18 cellular contexts compared by ENCODE assay signal in genomic region chr19:29337029-29337428, GRCh38.
DNase-seq lines count a peak whose midpoint lies in the region; TF ChIP-seq lines count a peak whose summit lies in the region.
"Had no signal": no experiment of that assay in that cellular context is flagged by ENCODE, and none has a peak within 500 bp of the region (broad histone marks: within the 10 kb centered on the region; RNA-seq: fewer than 3 reads in every experiment).

No MANE protein-coding gene starts in this region.

- no peaks in the 10 kb centered on the region for H3K36me3 Mint-ChIP-seq in activated CD4-positive, alpha-beta T cell treated with anti-CD3 and anti-CD28 coated beads, Interleukin-2, amount 10 ng/mL, durations not matched to agents 24 days and 14 days (ENCODE audit: low read depth)
- H3K36me3 Mint-ChIP-seq: CD4-positive, CD25-positive, alpha-beta regulatory T cell; CD8-positive, alpha-beta T cell had no signal

- no peak for TF ChIP-seq POLR2A in vagina (IDR thresholded peaks at IDR 0.05)

- TF ChIP-seq CTCF in GM10248 (IDR thresholded peaks at IDR 0.05; ENCODE audit: control extremely low read depth, extremely low read depth, low read depth, missing control alignments) (no peak), vagina (IDR thresholded peaks at IDR 0.05) (no peak)

- peaks cover 5% of the 10 kb centered on the region for H3K9me3 Mint-ChIP-seq in activated CD4-positive, alpha-beta T cell treated with anti-CD3 and anti-CD28 coated beads, Interleukin-2, amount 10 ng/mL, durations not matched to agents 24 days and 14 days

- no peaks in the 10 kb centered on the region for H3K4me1 Mint-ChIP-seq in activated CD4-positive, alpha-beta T cell treated with anti-CD3 and anti-CD28 coated beads, Interleukin-2, amount 10 ng/mL, durations not matched to agents 24 days and 14 days
- H3K4me1 Mint-ChIP-seq: B cell; CD4-positive, CD25-positive, alpha-beta regulatory T cell had no signal

- no peaks in the 10 kb centered on the region for H3K36me3 ChIP-seq in vagina
- H3K36me3 ChIP-seq: BLaER1, HAP-1 had no signal

- H3K27ac Mint-ChIP-seq in activated CD4-positive, alpha-beta T cell treated with anti-CD3 and anti-CD28 coated beads, Interleukin-2, amount 10 ng/mL, durations not matched to agents 24 days and 14 days: no peak overlapping the region
- H3K27ac Mint-ChIP-seq: B cell; CD4-positive, CD25-positive, alpha-beta regulatory T cell; CD8-positive, alpha-beta T cell had no signal

- CTCF ChIA-PET in GM10248 (lab: Yijun Ruan, JAX): no interaction called here

- no peak overlapping the region for H3K4me3 ChIP-seq in vagina
- H3K4me3 ChIP-seq: BLaER1, HAP-1 had no signal

- POLR2A ChIA-PET in GM10248 (lab: Yijun Ruan, JAX): no interaction called here

- intact Hi-C loops in vagina (cut with DNase I): no loop called here
- intact Hi-C loops in activated CD4-positive, alpha-beta T cell treated with anti-CD3 and anti-CD28 coated beads, Interleukin-2, amount 10 ng/mL, durations not matched to agents 24 days and 14 days (cut with micrococcal nuclease): no loop called here

- H3K4me3 Mint-ChIP-seq in activated CD4-positive, alpha-beta T cell treated with anti-CD3 and anti-CD28 coated beads, Interleukin-2, amount 10 ng/mL, durations not matched to agents 24 days and 14 days: no peak overlapping the region
- H3K4me3 Mint-ChIP-seq: B cell; CD8-positive, alpha-beta T cell had no signal

- no peaks in the 10 kb centered on the region for H3K9me3 ChIP-seq in vagina
- H3K9me3 ChIP-seq: HAP-1 had no signal

- H3K27ac ChIP-seq in vagina: no peak overlapping the region
- H3K27ac ChIP-seq: 22Rv1, BLaER1, C4-2B had no signal

- peak; percentile 0 for DNase-seq in AG08395 (ENCODE audit: low spot score)
- DNase-seq in GM10248 (ENCODE audit: extremely low spot score): peak; percentile 1
- DNase-seq in iPS-NIHi7 (ENCODE audit: extremely low spot score): peak; percentile 4
- peak; percentile 62 to 94 for DNase-seq in vagina (ENCODE audit: extremely low spot score in 2 of 2)
- DNase-seq in germinal center (ENCODE audit: low spot score): no peak
- DNase-seq in UCSD-AML1 (lab: John Stamatoyannopoulos, UW; ENCODE audit: unreplicated experiment): no peak
- no peak for DNase-seq in activated CD4-positive, alpha-beta T cell treated with anti-CD3 and anti-CD28 coated beads, Interleukin-2, amount 10 ng/mL, durations not matched to agents 24 days and 14 days
- DNase-seq: CD4-positive, CD25-positive, alpha-beta regulatory T cell; CD8-positive, alpha-beta T cell; DMS79; EL; GDM1; GOT3 had no signal

- no peaks in the 10 kb centered on the region for H3K27me3 ChIP-seq in vagina
- H3K27me3 ChIP-seq: BLaER1 had no signal

- H3K27me3 Mint-ChIP-seq in activated CD4-positive, alpha-beta T cell treated with anti-CD3 and anti-CD28 coated beads, Interleukin-2, amount 10 ng/mL, durations not matched to agents 24 days and 14 days: no peaks in the 10 kb centered on the region
- H3K27me3 Mint-ChIP-seq: B cell; CD4-positive, CD25-positive, alpha-beta regulatory T cell had no signal

- H3K4me1 ChIP-seq in vagina: no peaks in the 10 kb centered on the region
- H3K4me1 ChIP-seq: BLaER1, HAP-1 had no signal

Comparison
In these comparisons a context has a peak if more than half of its experiments do, and no peak if none do; other contexts are left out.
1. DNase-seq: peak in AG08395 (single experiment), GM10248 (single experiment), iPS-NIHi7 (single experiment) and vagina (2 of 2); none in germinal center (single experiment), UCSD-AML1 (single experiment) and activated CD4-positive, alpha-beta T cell treated with anti-CD3 and anti-CD28 coated beads, Interleukin-2, amount 10 ng/mL, durations not matched to agents 24 days and 14 days (single experiment).